In genomic region chr5:143120460-143121134, GRCh38 we compare ENCODE assay signal across 34 cellular contexts.
A peak's percentile ranks its signal among the peaks of the same experiment; 100 is the strongest.
DNase-seq lines count a peak whose midpoint lies in the region; ATAC-seq and TF ChIP-seq lines count a peak whose summit lies in the region.
"Had no signal": no experiment of that assay in that cellular context is flagged by ENCODE, and none has a peak within 500 bp of the region (broad histone marks: within the 10 kb centered on the region; RNA-seq: fewer than 3 reads in every experiment).

No MANE protein-coding gene starts in this region.

- H3K4me3 Mint-ChIP-seq in activated naive CD8-positive, alpha-beta T cell treated with anti-CD3 and anti-CD28 coated beads, Interleukin-2, amount 50 U/mL, for 24 hours, result no peak overlapping the region
- no peak overlapping the region for H3K4me3 Mint-ChIP-seq in activated naive CD8-positive, alpha-beta T cell treated with anti-CD3 and anti-CD28 coated beads for 36 hours
- H3K4me3 Mint-ChIP-seq in activated T-helper 1 cell treated with anti-CD3 and anti-CD28 coated beads, Interleukin-12 subunit alpha, Interleukin-12 subunit beta, Interleukin-2, Interleukin-4 antibody, amounts not matched to agents 30 ng/mL and 10 ng/mL and 1 ng/mL, durations not matched to agents 14 hours and 24 hours and 36 hours, result no peak overlapping the region
- H3K4me3 Mint-ChIP-seq in natural killer cell treated with Interleukin-12 subunit alpha and Interleukin-12 subunit beta and Interleukin-15 and Interleukin-18, amount 100 ng/mL, for 72 hours, result peak overlapping the region; percentile 28
- H3K4me3 Mint-ChIP-seq: activated CD8-positive, alpha-beta memory T cell treated with anti-CD3 and anti-CD28 coated beads, Interleukin-2, amount 10 ng/mL, durations not matched to agents 7 days and 5 days; activated naive CD4-positive, alpha-beta T cell treated with anti-CD3 and anti-CD28 coated beads, Interleukin-2, amount 10 ng/mL, durations not matched to agents 7 days and 5 days; H9; neural crest cell; stimulated activated effector memory CD8-positive, alpha-beta T cell treated with anti-CD3 and anti-CD28 coated beads, Interleukin-12 subunit alpha, Interleukin-12 subunit beta, amount 100 ng/mL, for 72 hours; T-helper 2 cell treated with Interferon-gamma antibody and Interleukin-4, amounts not matched to agents 5 μg/mL and 100 μg/mL, for 36 hours had no signal

- H3K36me3 Mint-ChIP-seq in activated naive CD8-positive, alpha-beta T cell treated with anti-CD3 and anti-CD28 coated beads, Interleukin-2, amount 50 U/mL, for 24 hours (ENCODE audit: low read depth), result peaks cover 23% of the 10 kb centered on the region
- H3K36me3 Mint-ChIP-seq in activated naive CD8-positive, alpha-beta T cell treated with anti-CD3 and anti-CD28 coated beads for 36 hours, result peaks cover 25% of the 10 kb centered on the region
- peaks cover 21% of the 10 kb centered on the region for H3K36me3 Mint-ChIP-seq in activated T-helper 1 cell treated with anti-CD3 and anti-CD28 coated beads, Interleukin-12 subunit alpha, Interleukin-12 subunit beta, Interleukin-2, Interleukin-4 antibody, amounts not matched to agents 30 ng/mL and 10 ng/mL and 1 ng/mL, durations not matched to agents 14 hours and 24 hours and 36 hours (ENCODE audit: low read depth)
- H3K36me3 Mint-ChIP-seq in natural killer cell treated with Interleukin-12 subunit alpha and Interleukin-12 subunit beta and Interleukin-15 and Interleukin-18, amount 100 ng/mL, for 72 hours, result peaks cover 22% of the 10 kb centered on the region

- no peak for TF ChIP-seq CTCF in body of pancreas (IDR thresholded peaks at IDR 0.05)

- H3K4me1 Mint-ChIP-seq in activated naive CD8-positive, alpha-beta T cell treated with anti-CD3 and anti-CD28 coated beads, Interleukin-2, amount 50 U/mL, for 24 hours, result peaks cover 65% of the 10 kb centered on the region
- peaks cover 29% of the 10 kb centered on the region for H3K4me1 Mint-ChIP-seq in activated naive CD8-positive, alpha-beta T cell treated with anti-CD3 and anti-CD28 coated beads for 36 hours
- peaks cover 66% of the 10 kb centered on the region for H3K4me1 Mint-ChIP-seq in activated T-helper 1 cell treated with anti-CD3 and anti-CD28 coated beads, Interleukin-12 subunit alpha, Interleukin-12 subunit beta, Interleukin-2, Interleukin-4 antibody, amounts not matched to agents 30 ng/mL and 10 ng/mL and 1 ng/mL, durations not matched to agents 14 hours and 24 hours and 36 hours (ENCODE audit: low read depth)
- H3K4me1 Mint-ChIP-seq in natural killer cell treated with Interleukin-12 subunit alpha and Interleukin-12 subunit beta and Interleukin-15 and Interleukin-18, amount 100 ng/mL, for 72 hours (ENCODE audit: low read depth in 2 of 2), result peaks cover 50 to 56% of the 10 kb centered on the region in 2 donors
- H3K4me1 Mint-ChIP-seq: neural crest cell had no signal

- H3K36me3 ChIP-seq in body of pancreas (replicated peaks in 1 of 2; ENCODE audit: insufficient read depth in 1 of 2, low read depth in 2 of 2), result no peaks in the 10 kb centered on the region
- H3K36me3 ChIP-seq: right atrium auricular region, suprapubic skin, upper lobe of right lung had no signal

- WGBS in body of pancreas, 2 donors, result 81 to 92% methylated on average over 5 of the region's 5 CpGs

- in situ Hi-C loops in ACHN (cut with HindIII; ENCODE audit: low pct_ligation_motif_present, low pct_unique_long_range_greater_than_20kb, low sequenced_read_pairs), result no loop called here

- H3K27me3 Mint-ChIP-seq in activated naive CD8-positive, alpha-beta T cell treated with anti-CD3 and anti-CD28 coated beads, Interleukin-2, amount 50 U/mL, for 24 hours, result no peaks in the 10 kb centered on the region
- H3K27me3 Mint-ChIP-seq in activated naive CD8-positive, alpha-beta T cell treated with anti-CD3 and anti-CD28 coated beads for 36 hours, result no peaks in the 10 kb centered on the region
- H3K27me3 Mint-ChIP-seq in activated T-helper 1 cell treated with anti-CD3 and anti-CD28 coated beads, Interleukin-12 subunit alpha, Interleukin-12 subunit beta, Interleukin-2, Interleukin-4 antibody, amounts not matched to agents 30 ng/mL and 10 ng/mL and 1 ng/mL, durations not matched to agents 14 hours and 24 hours and 36 hours (ENCODE audit: insufficient read depth), result peaks cover 1% of the 10 kb centered on the region
- H3K27me3 Mint-ChIP-seq in natural killer cell treated with Interleukin-12 subunit alpha and Interleukin-12 subunit beta and Interleukin-15 and Interleukin-18, amount 100 ng/mL, for 72 hours, result no peaks in the 10 kb centered on the region
- H3K27me3 Mint-ChIP-seq: activated CD8-positive, alpha-beta memory T cell treated with anti-CD3 and anti-CD28 coated beads, Interleukin-2, amount 10 ng/mL, durations not matched to agents 7 days and 5 days; activated naive CD4-positive, alpha-beta T cell treated with anti-CD3 and anti-CD28 coated beads, Interleukin-2, amount 10 ng/mL, durations not matched to agents 7 days and 5 days had no signal

- no peaks in the 10 kb centered on the region for H3K27me3 ChIP-seq in body of pancreas
- H3K27me3 ChIP-seq: esophagus muscularis mucosa, heart right ventricle, right atrium auricular region, suprapubic skin, upper lobe of right lung had no signal

- H3K4me3 ChIP-seq in body of pancreas, result no peak overlapping the region
- H3K4me3 ChIP-seq: coronary artery, esophagus muscularis mucosa, heart right ventricle, right atrium auricular region, suprapubic skin, upper lobe of right lung had no signal

- no peaks in the 10 kb centered on the region for H3K9me3 Mint-ChIP-seq in activated naive CD8-positive, alpha-beta T cell treated with anti-CD3 and anti-CD28 coated beads, Interleukin-2, amount 50 U/mL, for 24 hours
- no peaks in the 10 kb centered on the region for H3K9me3 Mint-ChIP-seq in activated naive CD8-positive, alpha-beta T cell treated with anti-CD3 and anti-CD28 coated beads for 36 hours
- H3K9me3 Mint-ChIP-seq in activated T-helper 1 cell treated with anti-CD3 and anti-CD28 coated beads, Interleukin-12 subunit alpha, Interleukin-12 subunit beta, Interleukin-2, Interleukin-4 antibody, amounts not matched to agents 30 ng/mL and 10 ng/mL and 1 ng/mL, durations not matched to agents 14 hours and 24 hours and 36 hours, result no peaks in the 10 kb centered on the region
- H3K9me3 Mint-ChIP-seq in natural killer cell treated with Interleukin-12 subunit alpha and Interleukin-12 subunit beta and Interleukin-15 and Interleukin-18, amount 100 ng/mL, for 72 hours, result peaks cover 3% of the 10 kb centered on the region
- H3K9me3 Mint-ChIP-seq: activated naive CD4-positive, alpha-beta T cell treated with anti-CD3 and anti-CD28 coated beads, Interleukin-2, amount 10 ng/mL, durations not matched to agents 7 days and 5 days; neural crest cell; stimulated activated effector memory CD8-positive, alpha-beta T cell treated with anti-CD3 and anti-CD28 coated beads, Interleukin-12 subunit alpha, Interleukin-12 subunit beta, amount 100 ng/mL, for 72 hours; T-helper 2 cell treated with Interferon-gamma antibody and Interleukin-4, amounts not matched to agents 5 μg/mL and 100 μg/mL, for 36 hours had no signal

- no peak for DNase-seq in activated naive CD8-positive, alpha-beta T cell treated with anti-CD3 and anti-CD28 coated beads, Interleukin-2, amount 50 U/mL, for 24 hours
- no peak for DNase-seq in activated naive CD8-positive, alpha-beta T cell treated with anti-CD3 and anti-CD28 coated beads for 36 hours
- peak; percentile 20 for DNase-seq in NCI-H1105 (lab: John Stamatoyannopoulos, UW)
- no peak for DNase-seq in activated T-helper 1 cell treated with anti-CD3 and anti-CD28 coated beads, Interleukin-12 subunit alpha, Interleukin-12 subunit beta, Interleukin-2, Interleukin-4 antibody, amounts not matched to agents 30 ng/mL and 10 ng/mL and 1 ng/mL, durations not matched to agents 14 hours and 24 hours and 36 hours (ENCODE audit: low spot score)
- DNase-seq in natural killer cell treated with Interleukin-12 subunit alpha and Interleukin-12 subunit beta and Interleukin-15 and Interleukin-18, amount 100 ng/mL, for 72 hours (ENCODE audit: low spot score), result no peak
- DNase-seq in body of pancreas, result no peak
- DNase-seq in ACHN, result no peak
- no peak for DNase-seq in stimulated activated naive CD4-positive, alpha-beta T cell (lab: John Stamatoyannopoulos, UW)
- DNase-seq: activated CD4-positive, alpha-beta T cell treated with anti-CD3 and anti-CD28 coated beads, Interleukin-2, amount 50 U/mL, for 1 hour; activated naive CD4-positive, alpha-beta T cell treated with anti-CD3 and anti-CD28 coated beads, Interleukin-2, amount 10 ng/mL, durations not matched to agents 7 days and 5 days; COR-L47; DMS53; effector memory CD4-positive, alpha-beta T cell; foreskin melanocyte; GDM1; H9; heart right ventricle; left cardiac atrium; mammary epithelial cell; MV-4-11; NCI-H1930; NCI-H774; PC-3; Right ventricle myocardium superior; upper lobe of right lung had no signal

- H3K4me1 ChIP-seq in body of pancreas, result peaks cover 7% of the 10 kb centered on the region
- H3K4me1 ChIP-seq: suprapubic skin had no signal

- intact Hi-C loops in activated T-helper 1 cell treated with anti-CD3 and anti-CD28 coated beads, Interleukin-12 subunit alpha, Interleukin-12 subunit beta, Interleukin-2, Interleukin-4 antibody, amounts not matched to agents 30 ng/mL and 10 ng/mL and 1 ng/mL, durations not matched to agents 14 hours and 24 hours and 36 hours (cut with micrococcal nuclease), result loop anchor here (5.0 kb wide), 1 partner anchor 282 kb away; the partner anchor contains the start of gene NR3C1
- intact Hi-C loops in body of pancreas (cut with DNase I), result no loop called here

- no peaks in the 10 kb centered on the region for H3K9me3 ChIP-seq in body of pancreas
- H3K9me3 ChIP-seq: esophagus muscularis mucosa, heart right ventricle, right atrium auricular region, suprapubic skin, upper lobe of right lung had no signal

- TF ChIP-seq POLR2A in body of pancreas (IDR thresholded peaks at IDR 0.05), result no peak

- H3K27ac Mint-ChIP-seq in activated naive CD8-positive, alpha-beta T cell treated with anti-CD3 and anti-CD28 coated beads, Interleukin-2, amount 50 U/mL, for 24 hours, result peak overlapping the region; percentile 24
- no peak overlapping the region for H3K27ac Mint-ChIP-seq in activated naive CD8-positive, alpha-beta T cell treated with anti-CD3 and anti-CD28 coated beads for 36 hours
- H3K27ac Mint-ChIP-seq in activated T-helper 1 cell treated with anti-CD3 and anti-CD28 coated beads, Interleukin-12 subunit alpha, Interleukin-12 subunit beta, Interleukin-2, Interleukin-4 antibody, amounts not matched to agents 30 ng/mL and 10 ng/mL and 1 ng/mL, durations not matched to agents 14 hours and 24 hours and 36 hours, result peak overlapping the region; percentile 26
- H3K27ac Mint-ChIP-seq in natural killer cell treated with Interleukin-12 subunit alpha and Interleukin-12 subunit beta and Interleukin-15 and Interleukin-18, amount 100 ng/mL, for 72 hours, result peak overlapping the region; percentile 38 to 52
- H3K27ac Mint-ChIP-seq: activated CD8-positive, alpha-beta memory T cell treated with anti-CD3 and anti-CD28 coated beads, Interleukin-2, amount 10 ng/mL, durations not matched to agents 7 days and 5 days; activated naive CD4-positive, alpha-beta T cell treated with anti-CD3 and anti-CD28 coated beads, Interleukin-2, amount 10 ng/mL, durations not matched to agents 7 days and 5 days; stimulated activated effector memory CD8-positive, alpha-beta T cell treated with anti-CD3 and anti-CD28 coated beads, Interleukin-12 subunit alpha, Interleukin-12 subunit beta, amount 100 ng/mL, for 72 hours; T-helper 2 cell treated with Interferon-gamma antibody and Interleukin-4, amounts not matched to agents 5 μg/mL and 100 μg/mL, for 36 hours had no signal

- ATAC-seq in activated naive CD8-positive, alpha-beta T cell treated with anti-CD3 and anti-CD28 coated beads, Interleukin-2, amount 50 U/mL, for 24 hours, result no peak
- ATAC-seq in natural killer cell treated with Interleukin-12 subunit alpha and Interleukin-12 subunit beta and Interleukin-15 and Interleukin-18, amount 100 ng/mL, for 72 hours, result peak in 1 of 2 donors; percentile 36
- ATAC-seq in body of pancreas, result no peak
- ATAC-seq: heart right ventricle, left cardiac atrium, PC-3, upper lobe of right lung had no signal

- H3K27ac ChIP-seq in body of pancreas, result no peak overlapping the region
- H3K27ac ChIP-seq: coronary artery, esophagus muscularis mucosa, parathyroid adenoma, right atrium auricular region, suprapubic skin, upper lobe of right lung had no signal
